In genomic region chr9:81685763-81686613, GRCh38 we compare ENCODE assay signal across 9 cellular contexts.
DNase-seq lines count a peak whose midpoint lies in the region; ATAC-seq and TF ChIP-seq lines count a peak whose summit lies in the region.
"Had no signal": no experiment of that assay in that cellular context is flagged by ENCODE, and none has a peak within 500 bp of the region (broad histone marks: within the 10 kb centered on the region; RNA-seq: fewer than 3 reads in every experiment).

No MANE protein-coding gene starts in this region.

- peaks cover 6% of the 10 kb centered on the region for H3K36me3 Mint-ChIP-seq in stimulated activated effector memory CD8-positive, alpha-beta T cell treated with anti-CD3 and anti-CD28 coated beads, Interleukin-12 subunit alpha, Interleukin-12 subunit beta, amount 100 ng/mL, for 72 hours

- peak; percentile 26 for TF ChIP-seq CTCF in retinal pigment epithelial cell (conservative IDR thresholded peaks at IDR 0.05; ENCODE audit: low read depth, low read length)

- H3K9me3 ChIP-seq in ES-I3 (ENCODE audit: control insufficient read depth, insufficient read depth, low read length), result no peaks in the 10 kb centered on the region

- ATAC-seq in GM21381 (IDR thresholded peaks at IDR 0.05; ENCODE audit: unreplicated experiment), result no peak
- ATAC-seq in stimulated activated effector memory CD8-positive, alpha-beta T cell treated with anti-CD3 and anti-CD28 coated beads, Interleukin-12 subunit alpha, Interleukin-12 subunit beta, amount 100 ng/mL, for 72 hours, result no peak

- H3K9ac ChIP-seq in ES-I3 (ENCODE audit: low read depth, low read length), result peak overlapping the region; percentile 90

- DNase-seq in NCI-H748 treated with DMSO at 0.1 percent for 48 hours (lab: John Stamatoyannopoulos, UW) (peak; percentile 59), fibroblast of gingiva (ENCODE audit: low read depth) (peak; percentile 87), retinal pigment epithelial cell (ENCODE audit: low read depth) (no peak), AML-193 (lab: John Stamatoyannopoulos, UW) (no peak)
- no peak for DNase-seq in stimulated activated effector memory CD8-positive, alpha-beta T cell treated with anti-CD3 and anti-CD28 coated beads, Interleukin-12 subunit alpha, Interleukin-12 subunit beta, amount 100 ng/mL, for 72 hours (ENCODE audit: low spot score in 2 of 2)
- DNase-seq in activated naive CD4-positive, alpha-beta T cell treated with anti-CD3 and anti-CD28 coated beads, Interleukin-2, amount 50 U/mL, for 16 hours, result no peak
- DNase-seq: activated CD4-positive, alpha-beta T cell treated with anti-CD3 and anti-CD28 coated beads, Interleukin-2, amount 50 U/mL, for 48 hours had no signal

- no peak overlapping the region for H3K27ac Mint-ChIP-seq in stimulated activated effector memory CD8-positive, alpha-beta T cell treated with anti-CD3 and anti-CD28 coated beads, Interleukin-12 subunit alpha, Interleukin-12 subunit beta, amount 100 ng/mL, for 72 hours

- peak overlapping the region; percentile 95 for H3K4me3 ChIP-seq in retinal pigment epithelial cell (ENCODE audit: low read length)

- peaks cover 11% of the 10 kb centered on the region for H3K4me1 Mint-ChIP-seq in stimulated activated effector memory CD8-positive, alpha-beta T cell treated with anti-CD3 and anti-CD28 coated beads, Interleukin-12 subunit alpha, Interleukin-12 subunit beta, amount 100 ng/mL, for 72 hours

- no peak overlapping the region for H3K4me3 Mint-ChIP-seq in stimulated activated effector memory CD8-positive, alpha-beta T cell treated with anti-CD3 and anti-CD28 coated beads, Interleukin-12 subunit alpha, Interleukin-12 subunit beta, amount 100 ng/mL, for 72 hours

- H3K36me3 ChIP-seq in ES-I3 (ENCODE audit: insufficient read depth, low read length), result peaks cover 16% of the 10 kb centered on the region

- peaks cover 15% of the 10 kb centered on the region for H3K4me1 ChIP-seq in ES-I3 (ENCODE audit: insufficient read depth, low read length)

- no peaks in the 10 kb centered on the region for H3K9me3 Mint-ChIP-seq in stimulated activated effector memory CD8-positive, alpha-beta T cell treated with anti-CD3 and anti-CD28 coated beads, Interleukin-12 subunit alpha, Interleukin-12 subunit beta, amount 100 ng/mL, for 72 hours

Comparison
In these comparisons a context has a peak if more than half of its experiments do, and no peak if none do; other contexts are left out.
1. DNase-seq: peak in NCI-H748 treated with DMSO at 0.1 percent for 48 hours (single experiment) and fibroblast of gingiva (single experiment); none in retinal pigment epithelial cell (single experiment), stimulated activated effector memory CD8-positive, alpha-beta T cell treated with anti-CD3 and anti-CD28 coated beads, Interleukin-12 subunit alpha, Interleukin-12 subunit beta, amount 100 ng/mL, for 72 hours (0 of 2), activated naive CD4-positive, alpha-beta T cell treated with anti-CD3 and anti-CD28 coated beads, Interleukin-2, amount 50 U/mL, for 16 hours (single experiment) and AML-193 (0 of 2).